Comparison of ENCODE assay signal across 12 cellular contexts in the genomic region with DNA sequence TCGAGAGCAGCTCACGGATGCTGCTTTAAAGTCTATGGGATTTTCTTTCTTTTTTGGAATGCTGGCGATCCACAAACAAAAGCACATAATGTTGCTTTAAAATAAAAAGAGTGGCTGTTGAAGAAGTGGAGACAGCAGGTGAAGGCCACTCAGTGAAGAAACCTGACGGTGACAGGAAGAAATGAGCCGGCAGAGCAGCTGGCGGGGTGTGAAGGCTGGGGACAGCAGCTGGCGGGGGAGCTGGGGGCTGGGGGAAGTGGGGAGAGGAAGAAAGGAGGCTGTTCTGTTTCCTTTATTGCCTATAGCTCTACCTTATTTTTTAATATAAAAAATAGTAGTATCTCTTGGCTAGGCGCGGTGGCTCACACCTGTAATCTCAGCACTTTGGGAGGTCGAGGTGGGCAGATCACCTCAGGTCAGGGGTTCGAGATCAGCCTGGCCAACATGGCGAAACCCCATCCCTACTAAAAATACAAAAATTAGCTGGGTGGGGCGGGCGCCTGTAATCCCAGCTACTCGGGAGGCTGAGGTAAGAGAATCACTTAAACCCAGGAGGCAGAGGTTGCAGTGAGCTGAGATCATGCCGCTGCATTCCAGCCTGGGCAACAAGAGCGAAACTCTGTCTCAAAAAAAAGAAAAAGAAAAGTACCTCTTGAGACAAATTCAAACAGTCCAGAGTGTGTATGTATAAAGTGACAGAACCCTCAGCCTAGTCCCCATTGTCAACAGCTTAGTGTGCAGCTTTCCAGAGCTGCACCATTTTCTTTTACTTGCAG. TPM values are rescaled to one million over a fixed set of nuclear protein-coding genes. Genes with fewer than 3 reads are reported as not detected.
A peak's percentile ranks its signal among the peaks of the same experiment; 100 is the strongest.
DNase-seq lines count a peak whose midpoint lies in the region; ATAC-seq, FAIRE-seq and TF ChIP-seq lines count a peak whose summit lies in the region.
"Had no signal": no experiment of that assay in that cellular context is flagged by ENCODE, and none has a peak within 500 bp of the region (broad histone marks: within the 10 kb centered on the region; RNA-seq: fewer than 3 reads in every experiment).

No MANE protein-coding gene starts in this region.

- H3K27ac ChIP-seq in OCI-LY7 (ENCODE audit: low read depth, low read length, poor library complexity, severe bottlenecking), result peak overlapping the region; percentile 97
- H3K27ac ChIP-seq: esophagus muscularis mucosa, KMS-11, skin epidermis had no signal

- no peaks in the 10 kb centered on the region for H4K20me1 ChIP-seq in OCI-LY7 (ENCODE audit: insufficient read depth, low read length)

- H3K9me2 ChIP-seq in OCI-LY7 (ENCODE audit: insufficient read depth, low read length), result no peaks in the 10 kb centered on the region

- H3K79me2 ChIP-seq in OCI-LY7 (ENCODE audit: insufficient read depth, low read depth, low read length), result peaks cover 33% of the 10 kb centered on the region; the same call in 1 of the 2 replicates

- H3K4me3 ChIP-seq in OCI-LY7 (ENCODE audit: low read depth, low read length, poor library complexity, severe bottlenecking), result peak overlapping the region; percentile 53
- H3K4me3 ChIP-seq: skin epidermis had no signal

- no peak for TF ChIP-seq CTCF in OCI-LY7 (conservative IDR thresholded peaks at IDR 0.05; ENCODE audit: low read length)

- POLR2A ChIA-PET in OCI-LY7 (lab: Charles Lee), result interaction anchor here (0.7 to 6.2 kb wide), 15 partner anchors 11 to 70 kb away, joined by 3 to 60 read pairs (median 5); partner anchors contain the start of gene CCND3

- ATAC-seq in GM21717 (IDR thresholded peaks at IDR 0.05; ENCODE audit: unreplicated experiment) (no peak), HG03280 (IDR thresholded peaks at IDR 0.05; ENCODE audit: unreplicated experiment) (no peak), GM21423 (IDR thresholded peaks at IDR 0.05; ENCODE audit: unreplicated experiment) (no peak)

- H2AFZ ChIP-seq in OCI-LY7 (ENCODE audit: low read length), result peak overlapping the region; percentile 66; the same call in 1 of the 2 replicates

- H3K9me3 ChIP-seq in OCI-LY7 (ENCODE audit: low read length), result no peaks in the 10 kb centered on the region
- H3K9me3 ChIP-seq: esophagus muscularis mucosa had no signal

- peak overlapping the region; percentile 87 for H3K4me2 ChIP-seq in OCI-LY7 (ENCODE audit: low read length)
- H3K4me2 ChIP-seq: KMS-11 had no signal

- H3K36me3 ChIP-seq in OCI-LY7 (ENCODE audit: insufficient read depth, low read length), result peaks cover 6% of the 10 kb centered on the region; the same call in 1 of the 2 replicates

- CTCF ChIA-PET in OCI-LY7 (lab: Charles Lee; ENCODE audit: unreplicated experiment), result interaction anchor here (1.1 to 1.6 kb wide), 2 partner anchors 15 to 36 kb away, joined by 3 read pairs; no protein-coding TSS in a partner anchor

- peaks cover 89% of the 10 kb centered on the region for H3K4me1 ChIP-seq in OCI-LY7 (ENCODE audit: insufficient read depth, low read length, poor library complexity, severe bottlenecking)

- DNase-seq in GM19239 (ENCODE audit: insufficient read length, low spot score) (no peak), OCI-LY7 (ENCODE audit: low spot score) (peak; percentile 88), activated gamma-delta T cell treated with Interleukin-2 at 50 U/mL for 16 hours (peak; percentile 59), posterior vena cava (ENCODE audit: low spot score) (peak; percentile 35), HTR-8/SVneo (ENCODE audit: insufficient read length, low spot score) (no peak)
- DNase-seq: DMS153 had no signal

- no TSS peak for BruUV-seq in OCI-LY7 (replicated peaks; lab: Mats Ljungman, UMichigan)

- FAIRE-seq in GM19239 (lab: Jason Lieb, UNC), result peak; percentile 31
- FAIRE-seq in HTR-8/SVneo (lab: Jason Lieb, UNC), result no peak

- intact Hi-C loops in OCI-LY7 (cut with micrococcal nuclease; ENCODE audit: unreplicated experiment) (no loop called here), posterior vena cava (cut with DNase I) (no loop called here)

RNA-seq across cellular contexts. Expression of gene TAF8, which starts 42.4 kb away (rescaled TPM):
- total RNA-seq in OCI-LY7 (2014; rRNA removed; shearing (Covaris generic)), result 33.2 and 35.1 TPM in 2 replicates
- total RNA-seq in OCI-LY7 (2022) (47.8 and 56.0 TPM in 2 replicates), posterior vena cava (10 to 100 TPM; 16.6 to 18.6 TPM)

Comparison
In these comparisons a context has a peak if more than half of its experiments do, and no peak if none do; other contexts are left out.
1. DNase-seq: peak in OCI-LY7 (single experiment), activated gamma-delta T cell treated with Interleukin-2 at 50 U/mL for 16 hours (single experiment) and posterior vena cava (single experiment); none in GM19239 (single experiment) and HTR-8/SVneo (single experiment).